ENCODE assay signal across 10 cellular contexts in genomic region chr13:46684287-46685001, GRCh38.
A peak's percentile ranks its signal among the peaks of the same experiment; 100 is the strongest.
DNase-seq lines count a peak whose midpoint lies in the region; ATAC-seq and TF ChIP-seq lines count a peak whose summit lies in the region.
"Had no signal": no experiment of that assay in that cellular context is flagged by ENCODE, and none has a peak within 500 bp of the region (broad histone marks: within the 10 kb centered on the region; RNA-seq: fewer than 3 reads in every experiment).

No MANE protein-coding gene starts in this region.

- H3K14ac ChIP-seq in H9 (ENCODE audit: insufficient read depth, low read length) = no peak overlapping the region

- H3K4me1 Mint-ChIP-seq in H9 = peaks cover 34 to 45% of the 10 kb centered on the region in 2 experiments
- no peaks in the 10 kb centered on the region for H3K4me1 Mint-ChIP-seq in MCF 10A (ENCODE audit: insufficient read depth, unreplicated experiment)

- H3K36me3 Mint-ChIP-seq in H9 (ENCODE audit: insufficient read depth in 1 of 3, low read depth in 3 of 3) (0 out of 7 replicates have a peak, but pooled peaks cover 0 to 2% (median 0%) of the 10 kb centered on the region in 3 experiments), MCF 10A (ENCODE audit: insufficient read depth, unreplicated experiment) (peaks cover 17% of the 10 kb centered on the region)

- H3K79me2 ChIP-seq in H9 (ENCODE audit: insufficient read depth, low read length) = no peaks in the 10 kb centered on the region

- H4K20me1 ChIP-seq in H9 (ENCODE audit: control insufficient read depth, insufficient read depth, insufficient read length) = no peaks in the 10 kb centered on the region

- ATAC-seq in omental fat pad (ENCODE audit: low FRiP score) = no peak

- no peak overlapping the region for H2BK120ac ChIP-seq in H9 (ENCODE audit: low read depth, low read length, poor library complexity, severe bottlenecking)

- no peak overlapping the region for H3K56ac ChIP-seq in H9 (ENCODE audit: insufficient read length, low read depth, low read length)

- H3K4me3 ChIP-seq in spleen = no peak overlapping the region
- H3K4me3 ChIP-seq: gastrocnemius medialis had no signal

- no peak overlapping the region for H4K91ac ChIP-seq in H9 (ENCODE audit: insufficient read length, low read depth, low read length)

- no peak overlapping the region for H3K18ac ChIP-seq in H9 (ENCODE audit: insufficient read length, low read depth, low read length)

- H4K5ac ChIP-seq in H9 (ENCODE audit: insufficient read length, low read depth, low read length) = no peak overlapping the region

- H3K9me3 Mint-ChIP-seq in H9 = no peaks in the 10 kb centered on the region
- no peaks in the 10 kb centered on the region for H3K9me3 Mint-ChIP-seq in MCF 10A (ENCODE audit: unreplicated experiment)

- intact Hi-C loops in spleen (cut with DNase I; ENCODE audit: low total_unique reads) = loop anchor here (10.0 kb wide), 1 partner anchor 130 kb away; the partner anchor contains the start of gene LRCH1
- intact Hi-C loops in MCF 10A (cut with micrococcal nuclease) = no loop called here

- H3K27ac ChIP-seq in H9 (ENCODE audit: insufficient read length, low read depth, low read length) (peak overlapping the region; percentile 46), spleen (peak overlapping the region in 7 of 8 donors; percentile 9 to 47 (median 27))
- H3K27ac ChIP-seq: gastrocnemius medialis had no signal

- no peak overlapping the region for H4K8ac ChIP-seq in H9 (replicated peaks; ENCODE audit: insufficient read length, low read depth, low read length)

- H3K23me2 ChIP-seq in H9 (ENCODE audit: insufficient read length, low read depth, low read length, poor library complexity, severe bottlenecking) = no peaks in the 10 kb centered on the region

- H3K9me3 ChIP-seq in H9 (ENCODE audit: control insufficient read depth, low read depth, low read length) = no peaks in the 10 kb centered on the region
- H3K9me3 ChIP-seq in spleen = no peaks in the 10 kb centered on the region
- H3K9me3 ChIP-seq: gastrocnemius medialis had no signal

- H3T11ph ChIP-seq in H9 (ENCODE audit: low read length) = no peak overlapping the region

- H2BK12ac ChIP-seq in H9 (ENCODE audit: insufficient read length, low read depth, low read length) = no peak overlapping the region

- H3K4me1 ChIP-seq in H9 (ENCODE audit: insufficient read depth, low read length) (no peaks in the 10 kb centered on the region; the same call in 1 of the 2 replicates), spleen (peaks cover 11 to 75% (median 44%) of the 10 kb centered on the region in 6 donors)

- TF ChIP-seq CTCF in H9 (conservative IDR thresholded peaks at IDR 0.05) = peak; percentile 39; the same call in 2 of the 3 replicates
- TF ChIP-seq CTCF in spleen (IDR thresholded peaks at IDR 0.05 in 8 of 11, conservative IDR thresholded peaks at IDR 0.05 in 3 of 11) = peak in 1 of 11 experiments; percentile 20
- TF ChIP-seq CTCF in omental fat pad (IDR thresholded peaks at IDR 0.05) = no peak
- TF ChIP-seq CTCF in MCF 10A (IDR thresholded peaks at IDR 0.05; ENCODE audit: unreplicated experiment) = no peak

- H3K27me3 Mint-ChIP-seq in H9 (ENCODE audit: low read depth) = no peaks in the 10 kb centered on the region
- no peaks in the 10 kb centered on the region for H3K27me3 Mint-ChIP-seq in MCF 10A (ENCODE audit: insufficient read depth, unreplicated experiment)

- H3K36me3 ChIP-seq in spleen = peaks cover 0 to 39% (median 3%) of the 10 kb centered on the region in 6 donors
- H3K36me3 ChIP-seq: gastrocnemius medialis had no signal

- H2AFZ ChIP-seq in H9 (ENCODE audit: low read length) = no peak overlapping the region

- H2BK5ac ChIP-seq in H9 (ENCODE audit: insufficient read length, low read length) = no peak overlapping the region

- H3K27me3 ChIP-seq in H9 (ENCODE audit: insufficient read depth, low read length) = no peaks in the 10 kb centered on the region
- H3K27me3 ChIP-seq in spleen (replicated peaks in 1 of 7) = no peaks in the 10 kb centered on the region
- H3K27me3 ChIP-seq: gastrocnemius medialis had no signal

- no peak overlapping the region for H3K23ac ChIP-seq in H9 (ENCODE audit: insufficient read length, low read depth, low read length)

- DNase-seq in H9 (peak; percentile 50), astrocyte of the hippocampus (ENCODE audit: low read depth, low spot score) (peak; percentile 22), iPS-NIHi7 (ENCODE audit: extremely low spot score) (peak; percentile 59), spleen (no peak), RPMI8226 (no peak), omental fat pad (ENCODE audit: low spot score) (no peak), MCF 10A (ENCODE audit: unreplicated experiment) (no peak), OCI-M2 (lab: John Stamatoyannopoulos, UW; ENCODE audit: unreplicated experiment) (no peak)
- DNase-seq: DMS79 treated with DMSO at 0.1 percent for 48 hours, gastrocnemius medialis had no signal

- H2AK5ac ChIP-seq in H9 (ENCODE audit: insufficient read length, low read length) = no peak overlapping the region

- peak overlapping the region; percentile 29 to 85 (median 58) for H3K27ac Mint-ChIP-seq in H9
- H3K27ac Mint-ChIP-seq in MCF 10A (ENCODE audit: low read depth, unreplicated experiment) = no peak overlapping the region

- no peak overlapping the region for H2BK15ac ChIP-seq in H9 (ENCODE audit: low read depth, low read length)

- H3K79me1 ChIP-seq in H9 (ENCODE audit: insufficient read depth, low read depth, low read length, poor library complexity, severe bottlenecking) = no peaks in the 10 kb centered on the region

- no peak overlapping the region for H3K4me3 Mint-ChIP-seq in H9
- no peak overlapping the region for H3K4me3 Mint-ChIP-seq in MCF 10A (ENCODE audit: unreplicated experiment)

- no peak for TF ChIP-seq POLR2A in spleen (IDR thresholded peaks at IDR 0.05)

- H2BK20ac ChIP-seq in H9 (ENCODE audit: low read depth, low read length, poor library complexity, severe bottlenecking) = no peak overlapping the region

- BruUV-seq in MCF 10A (replicated peaks; lab: Mats Ljungman, UMichigan) = no TSS peak

- CTCF ChIA-PET in MCF 10A (lab: Yijun Ruan, JAX) = interaction anchor here (1.2 to 1.5 kb wide), 2 partner anchors 8 to 133 kb away, joined by 3 to 7 read pairs; no protein-coding TSS in a partner anchor

- POLR2A ChIA-PET in MCF 10A (lab: Yijun Ruan, JAX) = interaction anchor here (0.8 to 0.9 kb wide), 2 partner anchors 30 to 62 kb away, joined by 3 read pairs; no protein-coding TSS in a partner anchor

- no CpG with 5 or more reads among the region's 3 CpGs for WGBS in H9 (ENCODE audit: extremely low coverage, insufficient read length, low lambda C conversion rate)
- WGBS in spleen, 5 donors = 48 to 61% (median 57%) methylated on average over 3 of the region's 3 CpGs

- H3K9ac ChIP-seq in H9 (ENCODE audit: extremely low read depth, insufficient read length, low read length) = no peak overlapping the region

- no peak overlapping the region for H3K4ac ChIP-seq in H9 (ENCODE audit: low read depth, low read length)

- H3K4me2 ChIP-seq in H9 (ENCODE audit: insufficient read depth, insufficient read length, low read length) = no peak overlapping the region

Comparison
In these comparisons a context has a peak if more than half of its experiments do, and no peak if none do; other contexts are left out.
1. DNase-seq: peak in H9 (single experiment), astrocyte of the hippocampus (single experiment) and iPS-NIHi7 (single experiment); none in spleen (single experiment), RPMI8226 (single experiment), omental fat pad (single experiment), MCF 10A (single experiment) and OCI-M2 (single experiment).